8 cellular contexts compared by ENCODE assay signal in genomic region chr20:47196091-47197081, GRCh38.
DNase-seq lines count a peak whose midpoint lies in the region; ATAC-seq and TF ChIP-seq lines count a peak whose summit lies in the region.

No MANE protein-coding gene starts in this region.

- H3K4me3 ChIP-seq in cardiac fibroblast (replicated peaks in 1 of 2; ENCODE audit: low read depth in 2 of 2, low read length in 2 of 2), result no peak overlapping the region

- ATAC-seq in left colon (peak; percentile 76), HG03521 (IDR thresholded peaks at IDR 0.05; ENCODE audit: unreplicated experiment) (no peak)

- DNase-seq in AG09319 (ENCODE audit: extremely low read depth, low read depth), result no peak
- DNase-seq in GM19240 (ENCODE audit: insufficient read length, low spot score), result peak; percentile 76
- DNase-seq in NCI-H2107 treated with DMSO at 0.1 percent for 48 hours (lab: John Stamatoyannopoulos, UW; ENCODE audit: unreplicated experiment), result peak; percentile 34
- peak; percentile 53 for DNase-seq in activated CD4-positive, CD25-positive, alpha-beta regulatory T cell treated with anti-CD3 and anti-CD28 coated beads, Interleukin-2, amount 50 U/mL, for 16 hours (ENCODE audit: low read depth, low spot score)
- peak; percentile 77 to 78 for DNase-seq in cardiac fibroblast (ENCODE audit: low read depth in 2 of 2)
- peak; percentile 56 to 77 for DNase-seq in left colon
- DNase-seq in stimulated activated CD4-positive, alpha-beta T cell treated with anti-CD3 and anti-CD28 coated beads, Interleukin-2, amount 100 ng/mL, for 24 hours, result peak; percentile 83 to 86

- intact Hi-C loops in left colon (cut with DNase I, micrococcal nuclease), result loop anchor here in 1 of 2 donors (5.0 kb wide), 1 partner anchor 186 kb away; no protein-coding TSS in a partner anchor

- TF ChIP-seq CTCF in AG09319 (IDR thresholded peaks at IDR 0.05; ENCODE audit: low read depth, low read length) (peak; percentile 95), cardiac fibroblast (IDR thresholded peaks at IDR 0.05; ENCODE audit: low read depth, low read length) (peak; percentile 96)
